ENCODE assay signal across 18 cellular contexts in the genomic region with DNA sequence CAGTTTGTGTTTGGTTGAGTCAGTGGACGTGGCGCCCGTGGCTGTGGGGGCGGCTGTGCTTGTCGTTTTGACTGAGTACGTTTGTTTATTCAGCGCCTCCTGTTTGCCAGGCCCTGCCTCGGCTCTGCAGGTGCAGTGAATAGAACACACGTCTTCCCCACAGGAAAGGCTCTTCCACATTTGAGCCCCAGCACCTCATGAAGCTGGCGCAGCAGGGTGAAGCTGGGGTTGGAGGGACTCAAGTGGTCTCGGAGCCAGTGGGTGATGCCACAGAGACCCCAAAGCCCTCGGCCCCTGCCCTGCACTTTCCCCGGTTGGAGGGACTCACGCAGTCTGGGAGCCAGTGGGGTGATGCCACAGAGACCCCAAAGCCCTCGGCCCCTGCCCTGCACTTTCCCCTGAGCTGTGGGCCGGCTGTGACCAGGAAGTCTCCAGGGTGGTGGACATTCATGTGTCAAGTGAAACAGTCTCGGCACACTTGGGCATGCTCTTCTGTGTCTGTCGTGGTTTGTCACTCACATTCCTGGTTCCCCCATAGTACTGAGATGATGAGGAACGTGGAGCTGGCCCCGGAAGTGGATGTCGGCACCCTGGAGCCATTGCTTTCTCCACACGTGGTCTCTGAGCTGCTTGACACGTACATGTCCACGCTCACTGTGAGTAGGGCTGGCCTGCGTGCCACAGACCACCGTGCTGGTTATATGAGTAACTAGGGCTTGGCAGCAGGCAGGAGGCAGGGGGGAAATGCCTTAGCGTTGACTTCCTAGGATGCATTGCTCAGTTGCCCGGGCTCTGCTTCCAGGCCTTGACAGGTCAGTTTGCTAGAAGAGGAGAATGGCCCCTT. TPM values are rescaled to one million over a fixed set of nuclear protein-coding genes. Genes with fewer than 3 reads are reported as not detected.
DNase-seq lines count a peak whose midpoint lies in the region; ATAC-seq, FAIRE-seq and TF ChIP-seq lines count a peak whose summit lies in the region.
"Had no signal": no experiment of that assay in that cellular context is flagged by ENCODE, and none has a peak within 500 bp of the region (broad histone marks: within the 10 kb centered on the region; RNA-seq: fewer than 3 reads in every experiment).

No MANE protein-coding gene starts in this region.

- H3K36me3 ChIP-seq in astrocyte (ENCODE audit: insufficient read depth, low read length), result peaks cover 31% of the 10 kb centered on the region

- no peak overlapping the region for H3K4me3 ChIP-seq in astrocyte (ENCODE audit: insufficient read depth, low read depth, low read length)
- H3K4me3 ChIP-seq: GM12878, hepatocyte had no signal

- intact Hi-C loops in cardiac septum (cut with DNase I), result no loop called here
- intact Hi-C loops in Right ventricle myocardium inferior (cut with DNase I), result no loop called here

- H4K20me1 ChIP-seq in astrocyte (ENCODE audit: insufficient read depth, low read length), result peaks cover 23% of the 10 kb centered on the region

- peaks cover 79% of the 10 kb centered on the region for H3K79me2 ChIP-seq in astrocyte (ENCODE audit: insufficient read depth, low read length)

- no peaks in the 10 kb centered on the region for H3K27me3 ChIP-seq in astrocyte (ENCODE audit: insufficient read depth, low read length)
- H3K27me3 ChIP-seq: hepatocyte had no signal

- H3K9ac ChIP-seq in astrocyte (ENCODE audit: low read length), result peak overlapping the region; percentile 44

- H3K27ac Mint-ChIP-seq in astrocyte (ENCODE audit: unreplicated experiment), result no peak overlapping the region
- H3K27ac Mint-ChIP-seq: activated CD4-positive, alpha-beta T cell treated with anti-CD3 and anti-CD28 coated beads, Interleukin-2, amount 10 ng/mL, durations not matched to agents 7 days and 5 days had no signal

- DNase-seq in cardiac septum (ENCODE audit: low spot score) (peak; percentile 70), Right ventricle myocardium inferior (ENCODE audit: missing footprints) (no peak), astrocyte (ENCODE audit: low read depth) (peak; percentile 60), lung microvascular endothelial cell (ENCODE audit: low read depth in 2 of 2) (peak; percentile 70 to 81), SW480 (ENCODE audit: low spot score) (no peak), A172 (ENCODE audit: low spot score) (no peak)
- DNase-seq: activated CD4-positive, alpha-beta T cell treated with anti-CD3 and anti-CD28 coated beads, Interleukin-2, amount 10 ng/mL, durations not matched to agents 7 days and 5 days; activated T-cell treated with anti-CD3 and anti-CD28 coated beads, Interleukin-2, amount 50 U/mL, for 48 hours; AML-193; amniotic stem cell; midbrain; SIG-M5; T1000 had no signal

- no peak for ATAC-seq in Right ventricle myocardium inferior
- no peak for ATAC-seq in HG02884 (IDR thresholded peaks at IDR 0.05; ENCODE audit: unreplicated experiment)
- ATAC-seq: GM12878 had no signal

- peaks cover 5% of the 10 kb centered on the region for H3K9me3 Mint-ChIP-seq in astrocyte (ENCODE audit: unreplicated experiment)

- no peaks in the 10 kb centered on the region for H3K27me3 Mint-ChIP-seq in astrocyte (ENCODE audit: low read depth, unreplicated experiment)
- H3K27me3 Mint-ChIP-seq: activated CD4-positive, alpha-beta T cell treated with anti-CD3 and anti-CD28 coated beads, Interleukin-2, amount 10 ng/mL, durations not matched to agents 7 days and 5 days had no signal

- no peak overlapping the region for H3K4me3 Mint-ChIP-seq in astrocyte (ENCODE audit: unreplicated experiment)
- H3K4me3 Mint-ChIP-seq: activated CD4-positive, alpha-beta T cell treated with anti-CD3 and anti-CD28 coated beads, Interleukin-2, amount 10 ng/mL, durations not matched to agents 7 days and 5 days had no signal

- peak overlapping the region; percentile 50 for H3K27ac ChIP-seq in astrocyte (ENCODE audit: low read depth, low read length)
- H3K27ac ChIP-seq: hepatocyte had no signal

- H2AFZ ChIP-seq in astrocyte (ENCODE audit: low read depth, low read length), result no peak overlapping the region
- H2AFZ ChIP-seq: hepatocyte had no signal

- no peak for TF ChIP-seq CTCF in astrocyte (IDR thresholded peaks at IDR 0.05; ENCODE audit: insufficient read depth, low read depth, low read length)

- peaks cover 16% of the 10 kb centered on the region for H3K4me1 ChIP-seq in astrocyte (ENCODE audit: insufficient read depth, low read length)

- H3K36me3 Mint-ChIP-seq in astrocyte (ENCODE audit: low read depth, unreplicated experiment), result peaks cover 49% of the 10 kb centered on the region

- no peak for FAIRE-seq in astrocyte (lab: Jason Lieb, UNC)
- FAIRE-seq: D721Med, G401.6, GM12878 had no signal

- H3K4me2 ChIP-seq in astrocyte (ENCODE audit: low read length), result peak overlapping the region; percentile 22
- H3K4me2 ChIP-seq: hepatocyte had no signal

- H3K4me1 Mint-ChIP-seq in astrocyte (ENCODE audit: low read depth, unreplicated experiment), result peaks cover 13% of the 10 kb centered on the region

- H3K9me3 ChIP-seq in astrocyte (ENCODE audit: insufficient read depth, low read depth, low read length), result no peaks in the 10 kb centered on the region

RNA-seq across cellular contexts. Expression of a gene that starts 13.6 kb away (rescaled TPM):
- total RNA-seq in cardiac septum (42.9 TPM), Right ventricle myocardium inferior (47.3 TPM), astrocyte (36.7 and 37.9 TPM in 2 replicates), lung microvascular endothelial cell (18.5 and 25.0 TPM in 2 replicates)
- 33.3 and 34.7 TPM in 2 replicates for total RNA-seq in A172 (2014; rRNA removed; shearing (Covaris generic))

Comparison
In these comparisons a context has a peak if more than half of its experiments do, and no peak if none do; other contexts are left out.
1. DNase-seq: peak in cardiac septum (single experiment), astrocyte (single experiment) and lung microvascular endothelial cell (2 of 2); none in Right ventricle myocardium inferior (single experiment), SW480 (single experiment) and A172 (single experiment).